In genomic region chr9:121968056-121968455, GRCh38 we compare ENCODE assay signal across 34 cellular contexts.
"Had no signal": no experiment of that assay in that cellular context is flagged by ENCODE, and none has a peak within 500 bp of the region (broad histone marks: within the 10 kb centered on the region; RNA-seq: fewer than 3 reads in every experiment).

No MANE protein-coding gene starts in this region.

- H3K9me3 ChIP-seq: MG63 had no signal

- DNase-seq: Karpas-422, Kasumi-1, KG1, MG63, MM.1S, MV-4-11, NCI-H1048, NCI-H1092, NCI-H1092 treated with DMSO at 0.1 percent for 48 hours, NCI-H1105, NCI-H1105 treated with DMSO at 0.1 percent for 48 hours, NCI-H1417, NCI-H1417 treated with DMSO at 0.1 percent for 48 hours, NCI-H1436, NCI-H1436 treated with DMSO at 0.1 percent for 48 hours, NCI-H146, NCI-H1694, NCI-H1694 treated with DMSO at 0.1 percent for 48 hours, NCI-H187, NCI-H187 treated with DMSO at 0.1 percent for 48 hours, NCI-H1930, NCI-H2029, NCI-H2029 treated with DMSO at 0.1 percent for 48 hours, NCI-H2081, NCI-H2081 treated with DMSO at 0.1 percent for 48 hours, NCI-H2107, NCI-H2171, NCI-H2171 treated with DMSO at 0.1 percent for 48 hours, NCI-H226, NCI-H345, NCI-H446, NCI-H446 treated with DMSO at 0.1 percent for 48 hours, NCI-H510A had no signal

- H3K27me3 ChIP-seq: MG63 had no signal

- H3K27ac ChIP-seq: KMS-11 had no signal

- H3K4me3 ChIP-seq: MG63 had no signal

- H3K36me3 ChIP-seq: MG63 had no signal
